In genomic region chr2:108574332-108574731, GRCh38 we compare ENCODE assay signal across 18 cellular contexts. TPM values are rescaled to one million over a fixed set of nuclear protein-coding genes. Genes with fewer than 3 reads are reported as not detected.
DNase-seq lines count a peak whose midpoint lies in the region; ATAC-seq, FAIRE-seq and TF ChIP-seq lines count a peak whose summit lies in the region.
"Had no signal": no experiment of that assay in that cellular context is flagged by ENCODE, and none has a peak within 500 bp of the region (broad histone marks: within the 10 kb centered on the region; RNA-seq: fewer than 3 reads in every experiment).

No MANE protein-coding gene starts in this region.

- ATAC-seq in RWPE2 (ENCODE audit: low read depth) (no peak), left lobe of liver (peak; percentile 32), HG03342 (IDR thresholded peaks at IDR 0.05; ENCODE audit: unreplicated experiment) (no peak), GM19035 (IDR thresholded peaks at IDR 0.05; ENCODE audit: unreplicated experiment) (no peak), GM19328 (IDR thresholded peaks at IDR 0.05; ENCODE audit: unreplicated experiment) (no peak)
- ATAC-seq: SK-N-SH treated with all-trans-retinoic acid at 6 μM for 48 hours had no signal

- H3K4me3 Mint-ChIP-seq in progenitor cell of endocrine pancreas (ENCODE audit: low read depth): no peak overlapping the region

- no peaks in the 10 kb centered on the region for H3K9me3 ChIP-seq in RWPE2 (ENCODE audit: severe bottlenecking)
- H3K9me3 ChIP-seq in sigmoid colon: no peaks in the 10 kb centered on the region

- 81 to 82% methylated on average over 2 of the region's 2 CpGs for WGBS in sigmoid colon, 2 donors

- H3K4me1 ChIP-seq in RWPE2 (ENCODE audit: insufficient read depth, poor library complexity, severe bottlenecking) (peaks cover 45% of the 10 kb centered on the region), sigmoid colon (peaks cover 0 to 85% (median 74%) of the 10 kb centered on the region in 4 donors)

- H3K4me3 ChIP-seq in RWPE2 (ENCODE audit: severe bottlenecking): no peak overlapping the region
- H3K4me3 ChIP-seq in sigmoid colon: no peak overlapping the region

- no peaks in the 10 kb centered on the region for H3K27me3 Mint-ChIP-seq in progenitor cell of endocrine pancreas

- TF ChIP-seq EP300 in sigmoid colon (IDR thresholded peaks at IDR 0.05): no peak

- intact Hi-C loops in sigmoid colon (cut with DNase I): no loop called here

- peaks cover 20% of the 10 kb centered on the region for H3K4me1 Mint-ChIP-seq in progenitor cell of endocrine pancreas (ENCODE audit: low read depth)

- H3K27ac Mint-ChIP-seq in progenitor cell of endocrine pancreas: peak overlapping the region; percentile 67

- H3K36me3 Mint-ChIP-seq in progenitor cell of endocrine pancreas (ENCODE audit: insufficient read depth): no peaks in the 10 kb centered on the region

- H3K9me3 Mint-ChIP-seq in progenitor cell of endocrine pancreas (ENCODE audit: low read depth): no peaks in the 10 kb centered on the region

- H3K27ac ChIP-seq in RWPE2 (ENCODE audit: poor library complexity, severe bottlenecking): peak overlapping the region; percentile 35
- no peak overlapping the region for H3K27ac ChIP-seq in sigmoid colon
- H3K27ac ChIP-seq: C4-2B had no signal

- peak; percentile 23 for FAIRE-seq in GM19239 (lab: Jason Lieb, UNC)
- FAIRE-seq: H1 had no signal

- DNase-seq in GM19239 (ENCODE audit: insufficient read length, low spot score): no peak
- DNase-seq in RWPE2 (ENCODE audit: low spot score): no peak
- DNase-seq in left lobe of liver (ENCODE audit: low spot score): no peak
- no peak for DNase-seq in progenitor cell of endocrine pancreas (ENCODE audit: low spot score, unreplicated experiment)
- DNase-seq in sigmoid colon: no peak
- DNase-seq: DND-41, GDM1, KG1, NCI-H1436, NCI-H2029 treated with DMSO at 0.1 percent for 48 hours, NCI-H510A treated with DMSO at 0.1 percent for 48 hours, SHP77 treated with DMSO at 0.1 percent for 48 hours had no signal

- TF ChIP-seq CTCF in RWPE2 (IDR thresholded peaks at IDR 0.05; ENCODE audit: poor library complexity, severe bottlenecking): no peak
- no peak for TF ChIP-seq CTCF in progenitor cell of endocrine pancreas (IDR thresholded peaks at IDR 0.05; ENCODE audit: unreplicated experiment)
- TF ChIP-seq CTCF in sigmoid colon (IDR thresholded peaks at IDR 0.05): no peak

- no peaks in the 10 kb centered on the region for H3K27me3 ChIP-seq in RWPE2 (ENCODE audit: insufficient read depth, poor library complexity, severe bottlenecking)
- no peaks in the 10 kb centered on the region for H3K27me3 ChIP-seq in sigmoid colon

- no peak for TF ChIP-seq POLR2A in sigmoid colon (IDR thresholded peaks at IDR 0.05)

- peaks cover 7% of the 10 kb centered on the region; the same call in 1 of the 2 replicates for H3K36me3 ChIP-seq in RWPE2 (ENCODE audit: low read depth)
- no peaks in the 10 kb centered on the region for H3K36me3 ChIP-seq in sigmoid colon

RNA-seq across cellular contexts. Expression of gene LIMS1, which starts 40.1 kb away (rescaled TPM):
- total RNA-seq in left lobe of liver: 18.1 TPM
- total RNA-seq in progenitor cell of endocrine pancreas: 35.6 and 37.7 TPM in 2 replicates
- total RNA-seq in sigmoid colon: 100 to 1,000 TPM in 1 of 4 donors, 10 to 100 TPM in 3; 65.3 to 185 (median 82.1) TPM
- polyA plus RNA-seq in sigmoid colon: 10 to 100 TPM; 16.2 to 22.5 (median 17.3) TPM
